Comparison of ENCODE assay signal across 6 cellular contexts in genomic region chr6:111203539-111203938, GRCh38.
DNase-seq lines count a peak whose midpoint lies in the region; ATAC-seq, FAIRE-seq and TF ChIP-seq lines count a peak whose summit lies in the region.
"Not testable (repeated sequence)": the region's sequence is repeated elsewhere in the genome, so short reads cannot be mapped to it uniquely, and the experiment has no call there.

No MANE protein-coding gene starts in this region.

- DNase-seq in A549 (ENCODE audit: low read depth in 1 of 2, low spot score in 1 of 2); cardiac muscle cell (ENCODE audit: low read depth in 1 of 2, low spot score in 1 of 2); gastrocnemius medialis; thyroid gland: not testable (repeated sequence)

- not testable (repeated sequence) for H3K9me2 ChIP-seq in Loucy (replicated peaks; ENCODE audit: low read depth, low read length)

- not testable (repeated sequence) for H3K27me3 ChIP-seq in Loucy (ENCODE audit: insufficient read depth, low read length, poor library complexity, severe bottlenecking); cardiac muscle cell; gastrocnemius medialis; thyroid gland

- not testable (repeated sequence) for H3K27ac ChIP-seq in A549; HEK293 (ENCODE audit: extremely low read depth, low read depth, low read length)
- H3K27ac ChIP-seq in cardiac muscle cell: peak overlapping the region; percentile 13
- peak overlapping the region; percentile 25 to 69 (median 50) for H3K27ac ChIP-seq in gastrocnemius medialis
- peak overlapping the region in 2 of 3 donors; percentile 47 to 66 for H3K27ac ChIP-seq in thyroid gland

- TF ChIP-seq POLR2A in A549 (IDR thresholded peaks at IDR 0.05; ENCODE audit: low read length); gastrocnemius medialis (IDR thresholded peaks at IDR 0.05); thyroid gland (IDR thresholded peaks at IDR 0.05): not testable (repeated sequence)

- not testable (repeated sequence) for H3K4me2 ChIP-seq in A549; Loucy (ENCODE audit: low read depth, low read length, poor library complexity, severe bottlenecking)

- not testable (repeated sequence) for H3K79me2 ChIP-seq in Loucy (ENCODE audit: insufficient read depth, low read length)

- not testable (repeated sequence) for TF ChIP-seq CTCF in A549 (IDR thresholded peaks at IDR 0.05); HEK293 (tag by site-specific recombination; IDR thresholded peaks at IDR 0.05); Loucy (conservative IDR thresholded peaks at IDR 0.05; ENCODE audit: low read length); cardiac muscle cell (IDR thresholded peaks at IDR 0.05; ENCODE audit: low read depth, low read length); gastrocnemius medialis (IDR thresholded peaks at IDR 0.05 in 4 of 5, conservative IDR thresholded peaks at IDR 0.05 in 1 of 5); thyroid gland (IDR thresholded peaks at IDR 0.05)

- 94% methylated on average over 4 of the region's 4 CpGs for WGBS in A549 (ENCODE audit: missing lambda C conversion rate)
- WGBS in thyroid gland, 2 donors: 96 to 98% methylated on average over 4 of the region's 4 CpGs

- not testable (repeated sequence) for H3K36me3 ChIP-seq in HEK293 (ENCODE audit: control insufficient read depth in 2 of 2, insufficient read depth in 1 of 2, low read length in 2 of 2); Loucy (ENCODE audit: insufficient read depth, low read length); cardiac muscle cell; gastrocnemius medialis; thyroid gland

- not testable (repeated sequence) for H3K9me3 ChIP-seq in A549; HEK293 (ENCODE audit: control insufficient read depth, insufficient read depth, low read depth, low read length); Loucy (ENCODE audit: insufficient read depth, low read depth, low read length); cardiac muscle cell (ENCODE audit: low read depth); gastrocnemius medialis; thyroid gland

- H3F3A ChIP-seq in Loucy (ENCODE audit: low read depth): peaks cover 11% of the 10 kb centered on the region; the same call in 1 of the 2 replicates

- ATAC-seq in A549, gastrocnemius medialis: not testable (repeated sequence)

- not testable (repeated sequence) for TF ChIP-seq RAD21 in A549 (conservative IDR thresholded peaks at IDR 0.05 in 1 of 2, IDR thresholded peaks at IDR 0.05 in 1 of 2)

- H4K20me1 ChIP-seq in Loucy (ENCODE audit: insufficient read depth, low read length, poor library complexity, severe bottlenecking): not testable (repeated sequence)

- H3K9ac ChIP-seq in Loucy (ENCODE audit: low read depth, low read length, poor library complexity, severe bottlenecking): peak overlapping the region; percentile 30

- not testable (repeated sequence) for TF ChIP-seq EP300 in A549 (IDR thresholded peaks at IDR 0.05)

- intact Hi-C loops in gastrocnemius medialis (cut with DNase I; ENCODE audit: low total_unique reads): not testable (repeated sequence)
- intact Hi-C loops in thyroid gland (cut with DNase I): loop anchor here (10.0 kb wide), 1 partner anchor 139 kb away; no protein-coding TSS in a partner anchor

- CTCF ChIA-PET in A549 (lab: Yijun Ruan, JAX): not testable (repeated sequence)
- CTCF ChIA-PET in HEK293 (lab: Yijun Ruan, JAX): interaction anchor here (0.7 to 1.0 kb wide), 3 partner anchors 53 to 192 kb away, joined by 3 read pairs; no protein-coding TSS in a partner anchor

- in situ Hi-C loops in gastrocnemius medialis (cut with MboI; ENCODE audit: low sequenced_read_pairs in 4 of 4): loop anchor here in 2 of 4 donors (25.0 kb wide), 2 partner anchors 141 to 666 kb away; no protein-coding TSS in a partner anchor

- POLR2A ChIA-PET in A549 (lab: Yijun Ruan, JAX); HEK293 (lab: Yijun Ruan, JAX): not testable (repeated sequence)

- FAIRE-seq in A549 (lab: Jason Lieb, UNC): not testable (repeated sequence)

- not testable (repeated sequence) for H2AFZ ChIP-seq in Loucy (ENCODE audit: low read length)

- H3K4me3 ChIP-seq in A549; HEK293 (ENCODE audit: low read depth, low read length); Loucy (ENCODE audit: low read length, poor library complexity, severe bottlenecking); cardiac muscle cell; gastrocnemius medialis; thyroid gland (replicated peaks in 1 of 3): not testable (repeated sequence)

- H3K4me1 ChIP-seq in A549 (peaks cover 16% of the 10 kb centered on the region), Loucy (ENCODE audit: insufficient read depth, low read length, poor library complexity, severe bottlenecking) (peaks cover 73% of the 10 kb centered on the region), cardiac muscle cell (ENCODE audit: low read depth) (peaks cover 43% of the 10 kb centered on the region), gastrocnemius medialis (peaks cover 18 to 22% of the 10 kb centered on the region in 2 donors), thyroid gland (peaks cover 24 to 30% of the 10 kb centered on the region in 2 donors)
- not testable (repeated sequence) for H3K4me1 ChIP-seq in HEK293 (ENCODE audit: control insufficient read depth, insufficient read depth, low read length)

TF ChIP-seq in A549, 52 proteins besides CTCF, POLR2A, EP300 and RAD21:
- peak; percentile 38 for TF ChIP-seq ZC3H11A (IDR thresholded peaks at IDR 0.05)

TF ChIP-seq in HEK293, 187 proteins besides CTCF, POLR2A, EP300 and RAD21 (continues in another document):
- TF ChIP-seq ZNF140 (tag by site-specific recombination; IDR thresholded peaks at IDR 0.05): peak; percentile 80
- 0 out of 2 replicates have a peak, but pooled peaks have one; percentile 54 for TF ChIP-seq ZNF629 (tag by site-specific recombination; IDR thresholded peaks at IDR 0.05)
- TF ChIP-seq ZNF292 (tag by site-specific recombination; IDR thresholded peaks at IDR 0.05; ENCODE audit: borderline replicate concordance, low read depth): 0 out of 2 replicates have a peak, but pooled peaks have one; percentile 23
- 0 out of 2 replicates have a peak, but pooled peaks have one; percentile 27 for TF ChIP-seq ZBTB21 (tag by site-specific recombination; IDR thresholded peaks at IDR 0.05)
- peak; percentile 60; the same call in 1 of the 2 replicates for TF ChIP-seq ZNF266 (tag by site-specific recombination; IDR thresholded peaks at IDR 0.05; ENCODE audit: low read depth)
- peak; percentile 36; the same call in 1 of the 2 replicates for TF ChIP-seq ZNF560 (tag by site-specific recombination; IDR thresholded peaks at IDR 0.05; ENCODE audit: borderline replicate concordance)
- peak; percentile 39 for TF ChIP-seq ZNF654 (tag by site-specific recombination; IDR thresholded peaks at IDR 0.05; ENCODE audit: low read depth)
- TF ChIP-seq ZBTB8A (tag by site-specific recombination; IDR thresholded peaks at IDR 0.05): peak; percentile 57; the same call in 1 of the 2 replicates
- TF ChIP-seq REST (tag by site-specific recombination; IDR thresholded peaks at IDR 0.05): peak; percentile 67
- peak; percentile 27; the same call in 1 of the 2 replicates for TF ChIP-seq ZNF138 (tag by site-specific recombination; IDR thresholded peaks at IDR 0.05; ENCODE audit: borderline replicate concordance)
